15 cellular contexts compared by ENCODE assay signal in genomic region chr12:19203013-19203412, GRCh38.
DNase-seq lines count a peak whose midpoint lies in the region; ATAC-seq and TF ChIP-seq lines count a peak whose summit lies in the region.
"Had no signal": no experiment of that assay in that cellular context is flagged by ENCODE, and none has a peak within 500 bp of the region (broad histone marks: within the 10 kb centered on the region; RNA-seq: fewer than 3 reads in every experiment).

No MANE protein-coding gene starts in this region.

- TF ChIP-seq CTCF in smooth muscle cell (IDR thresholded peaks at IDR 0.05; ENCODE audit: borderline replicate concordance, insufficient read depth, poor library complexity, severe bottlenecking) = no peak

- intact Hi-C loops in dendritic cell treated with granulocyte-macrophage colony-stimulating factor and Interleukin-4, amounts not matched to agents 40 ng/mL and 50 ng/mL, for 4 days (cut with micrococcal nuclease) = no loop called here

- H3K27me3 Mint-ChIP-seq in activated T-cell treated with anti-CD3 and anti-CD28 coated beads, Interleukin-2, amount 50 U/mL, for 72 hours (ENCODE audit: low read depth) = no peaks in the 10 kb centered on the region
- no peaks in the 10 kb centered on the region for H3K27me3 Mint-ChIP-seq in activated T-cell treated with anti-CD3 and anti-CD28 coated beads, Interleukin-2, amount 50 U/mL, for 4 hours (ENCODE audit: low read depth)
- H3K27me3 Mint-ChIP-seq in dendritic cell treated with granulocyte-macrophage colony-stimulating factor and Interleukin-4, amounts not matched to agents 40 ng/mL and 50 ng/mL, for 4 days = no peaks in the 10 kb centered on the region
- H3K27me3 Mint-ChIP-seq: IgD-negative memory B cell had no signal

- H3K4me1 ChIP-seq in smooth muscle cell (ENCODE audit: low read depth) = peaks cover 45% of the 10 kb centered on the region

- H3K9ac ChIP-seq in smooth muscle cell (ENCODE audit: low read depth) = no peak overlapping the region

- DNase-seq in activated T-cell treated with anti-CD3 and anti-CD28 coated beads, Interleukin-2, amount 50 U/mL, for 72 hours = no peak
- DNase-seq in activated T-cell treated with anti-CD3 and anti-CD28 coated beads, Interleukin-2, amount 50 U/mL, for 4 hours = no peak
- DNase-seq in smooth muscle cell (lab: John Stamatoyannopoulos, UW; ENCODE audit: unreplicated experiment) = no peak
- DNase-seq in NCI-H1417 (lab: John Stamatoyannopoulos, UW) = no peak
- no peak for DNase-seq in NCI-H1105 (lab: John Stamatoyannopoulos, UW)
- DNase-seq: Caco-2; CD8-positive, alpha-beta T cell; DND-41; GDM1 had no signal

- no peaks in the 10 kb centered on the region for H3K36me3 ChIP-seq in smooth muscle cell (ENCODE audit: low read depth)

- no peak overlapping the region for H3K4me3 ChIP-seq in smooth muscle cell

- peak overlapping the region; percentile 83 for H3K27ac ChIP-seq in smooth muscle cell (ENCODE audit: low read depth)
- H3K27ac ChIP-seq: 22Rv1 had no signal

- H3K4me3 Mint-ChIP-seq in activated T-cell treated with anti-CD3 and anti-CD28 coated beads, Interleukin-2, amount 50 U/mL, for 72 hours = no peak overlapping the region
- H3K4me3 Mint-ChIP-seq in activated T-cell treated with anti-CD3 and anti-CD28 coated beads, Interleukin-2, amount 50 U/mL, for 4 hours = no peak overlapping the region
- no peak overlapping the region for H3K4me3 Mint-ChIP-seq in dendritic cell treated with granulocyte-macrophage colony-stimulating factor and Interleukin-4, amounts not matched to agents 40 ng/mL and 50 ng/mL, for 4 days
- H3K4me3 Mint-ChIP-seq: CD14-positive monocyte; CD8-positive, alpha-beta T cell; IgD-negative memory B cell had no signal

- H3K79me2 ChIP-seq in smooth muscle cell (ENCODE audit: low read depth) = peaks cover 66% of the 10 kb centered on the region

- peaks cover 3% of the 10 kb centered on the region for H4K20me1 ChIP-seq in smooth muscle cell (ENCODE audit: low read depth)

- peak; percentile 43 to 54 for ATAC-seq in activated T-cell treated with anti-CD3 and anti-CD28 coated beads, Interleukin-2, amount 50 U/mL, for 72 hours (replicated peaks in 1 of 2)
- no peak for ATAC-seq in activated T-cell treated with anti-CD3 and anti-CD28 coated beads, Interleukin-2, amount 50 U/mL, for 4 hours
- ATAC-seq in HG03095 (IDR thresholded peaks at IDR 0.05; ENCODE audit: unreplicated experiment) = no peak
- ATAC-seq: CD8-positive, alpha-beta T cell; HCT116 had no signal

- WGBS in smooth muscle cell (ENCODE audit: low lambda C conversion rate) = 88% methylated on average over 1 of the region's 1 CpG

- H3K36me3 Mint-ChIP-seq in activated T-cell treated with anti-CD3 and anti-CD28 coated beads, Interleukin-2, amount 50 U/mL, for 72 hours (ENCODE audit: insufficient read depth in 2 of 2) = no peaks in the 10 kb centered on the region
- no peaks in the 10 kb centered on the region for H3K36me3 Mint-ChIP-seq in activated T-cell treated with anti-CD3 and anti-CD28 coated beads, Interleukin-2, amount 50 U/mL, for 4 hours (ENCODE audit: insufficient read depth)
- no peaks in the 10 kb centered on the region for H3K36me3 Mint-ChIP-seq in dendritic cell treated with granulocyte-macrophage colony-stimulating factor and Interleukin-4, amounts not matched to agents 40 ng/mL and 50 ng/mL, for 4 days (ENCODE audit: low read depth)
- H3K36me3 Mint-ChIP-seq: CD14-positive monocyte; CD8-positive, alpha-beta T cell; IgD-negative memory B cell had no signal

- H3K27me3 ChIP-seq in smooth muscle cell (ENCODE audit: low read depth) = no peaks in the 10 kb centered on the region

- peaks cover 5% of the 10 kb centered on the region for H3K4me1 Mint-ChIP-seq in activated T-cell treated with anti-CD3 and anti-CD28 coated beads, Interleukin-2, amount 50 U/mL, for 72 hours (ENCODE audit: low read depth)
- H3K4me1 Mint-ChIP-seq in activated T-cell treated with anti-CD3 and anti-CD28 coated beads, Interleukin-2, amount 50 U/mL, for 4 hours (ENCODE audit: low read depth) = no peaks in the 10 kb centered on the region
- H3K4me1 Mint-ChIP-seq in dendritic cell treated with granulocyte-macrophage colony-stimulating factor and Interleukin-4, amounts not matched to agents 40 ng/mL and 50 ng/mL, for 4 days (ENCODE audit: low read depth) = peaks cover 7% of the 10 kb centered on the region
- H3K4me1 Mint-ChIP-seq: IgD-negative memory B cell had no signal

- H3K9me3 ChIP-seq in smooth muscle cell (replicated peaks; ENCODE audit: low read depth) = no peaks in the 10 kb centered on the region
- H3K9me3 ChIP-seq: Caco-2 had no signal

- H3F3A ChIP-seq in smooth muscle cell (ENCODE audit: low read depth) = peaks cover 21% of the 10 kb centered on the region

- no peak overlapping the region for H2AFZ ChIP-seq in smooth muscle cell (ENCODE audit: low read depth)

- no peaks in the 10 kb centered on the region for H3K9me3 Mint-ChIP-seq in activated T-cell treated with anti-CD3 and anti-CD28 coated beads, Interleukin-2, amount 50 U/mL, for 72 hours
- H3K9me3 Mint-ChIP-seq in activated T-cell treated with anti-CD3 and anti-CD28 coated beads, Interleukin-2, amount 50 U/mL, for 4 hours = no peaks in the 10 kb centered on the region
- peaks cover 6% of the 10 kb centered on the region for H3K9me3 Mint-ChIP-seq in dendritic cell treated with granulocyte-macrophage colony-stimulating factor and Interleukin-4, amounts not matched to agents 40 ng/mL and 50 ng/mL, for 4 days
- H3K9me3 Mint-ChIP-seq: CD14-positive monocyte; CD8-positive, alpha-beta T cell had no signal

- H3K27ac Mint-ChIP-seq in activated T-cell treated with anti-CD3 and anti-CD28 coated beads, Interleukin-2, amount 50 U/mL, for 72 hours = no peak overlapping the region
- H3K27ac Mint-ChIP-seq in dendritic cell treated with granulocyte-macrophage colony-stimulating factor and Interleukin-4, amounts not matched to agents 40 ng/mL and 50 ng/mL, for 4 days = peak overlapping the region; percentile 12
- H3K27ac Mint-ChIP-seq: CD14-positive monocyte; CD8-positive, alpha-beta T cell; IgD-negative memory B cell had no signal

- H3K4me2 ChIP-seq in smooth muscle cell = no peak overlapping the region

Comparison
In these comparisons a context has a peak if more than half of its experiments do, and no peak if none do; other contexts are left out.
1. ATAC-seq: peak in activated T-cell treated with anti-CD3 and anti-CD28 coated beads, Interleukin-2, amount 50 U/mL, for 72 hours (2 of 2); none in activated T-cell treated with anti-CD3 and anti-CD28 coated beads, Interleukin-2, amount 50 U/mL, for 4 hours (0 of 2) and HG03095 (single experiment).